In the genomic region with DNA sequence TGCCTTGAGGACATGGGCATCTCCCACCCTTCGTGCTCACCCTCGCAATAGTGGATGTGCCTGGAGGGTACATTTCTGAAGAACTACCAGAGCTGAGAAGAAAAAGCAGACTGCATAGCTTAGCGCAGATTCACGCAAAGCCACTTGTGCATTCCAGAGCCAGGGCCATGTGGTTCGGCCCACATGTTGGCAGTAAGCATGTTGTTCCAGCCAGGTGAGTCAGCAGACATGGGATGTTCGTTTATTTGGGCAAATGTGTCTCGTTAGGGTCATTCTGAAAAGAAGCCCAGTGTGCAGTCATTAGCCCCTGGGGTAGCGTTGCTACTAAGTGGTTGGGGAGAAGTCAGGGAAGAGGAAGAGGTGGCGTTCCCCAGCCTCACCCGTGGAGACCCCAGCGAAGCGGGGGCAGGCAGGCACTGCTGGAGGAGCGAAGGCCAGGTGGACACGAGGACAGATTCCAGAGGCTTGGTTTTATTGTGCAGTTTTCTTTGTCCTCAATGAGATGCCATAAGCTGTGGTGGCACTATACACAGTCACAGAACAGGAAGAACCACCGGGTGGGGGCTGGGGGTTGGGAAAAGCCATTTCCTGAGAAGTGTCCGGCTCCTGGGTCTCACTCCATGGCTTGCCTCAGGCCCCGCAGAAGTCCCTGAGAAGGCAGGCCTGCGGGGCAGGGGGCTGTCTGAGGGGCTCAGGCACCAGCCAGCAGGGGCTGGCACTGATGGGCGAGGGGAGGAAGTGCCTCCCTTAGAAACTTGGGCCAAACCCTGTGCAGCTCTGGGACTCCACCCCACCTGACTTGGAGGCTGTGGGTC, we compare ENCODE assay signal across 10 cellular contexts. TPM values are rescaled to one million over a fixed set of nuclear protein-coding genes. Genes with fewer than 3 reads are reported as not detected.
DNase-seq lines count a peak whose midpoint lies in the region; ATAC-seq, FAIRE-seq and TF ChIP-seq lines count a peak whose summit lies in the region.
"Had no signal": no experiment of that assay in that cellular context is flagged by ENCODE, and none has a peak within 500 bp of the region (broad histone marks: within the 10 kb centered on the region; RNA-seq: fewer than 3 reads in every experiment).

No MANE protein-coding gene starts in this region.

- H3K79me2 ChIP-seq in GM23248 (ENCODE audit: insufficient read depth), result peaks cover 42% of the 10 kb centered on the region
- H3K79me2 ChIP-seq in smooth muscle cell (ENCODE audit: low read depth), result peaks cover 29% of the 10 kb centered on the region
- H3K79me2 ChIP-seq in neural progenitor cell (ENCODE audit: low read depth), result peaks cover 29% of the 10 kb centered on the region

- H3K27me3 Mint-ChIP-seq in WTC11 (ENCODE audit: low read depth), result peaks cover 3% of the 10 kb centered on the region; the same call in 1 of the 2 replicates
- H3K27me3 Mint-ChIP-seq in neural progenitor cell (ENCODE audit: insufficient read depth, low read depth), result peaks cover 2% of the 10 kb centered on the region

- H3K9me2 ChIP-seq in GM23248 (ENCODE audit: insufficient read depth), result no peaks in the 10 kb centered on the region

- no peaks in the 10 kb centered on the region; the same call in 1 of the 2 replicates for H4K20me1 ChIP-seq in GM23248 (ENCODE audit: insufficient read depth)
- peaks cover 30% of the 10 kb centered on the region for H4K20me1 ChIP-seq in smooth muscle cell (ENCODE audit: low read depth)
- peaks cover 26% of the 10 kb centered on the region for H4K20me1 ChIP-seq in neural progenitor cell (ENCODE audit: low read depth)

- peak overlapping the region; percentile 9; the same call in 1 of the 2 replicates for H3K4me3 Mint-ChIP-seq in WTC11
- no peak overlapping the region for H3K4me3 Mint-ChIP-seq in neural progenitor cell
- H3K4me3 Mint-ChIP-seq: activated CD8-positive, alpha-beta T cell treated with anti-CD3 and anti-CD28 coated beads for 36 hours had no signal

- no peak for ATAC-seq in WTC11
- ATAC-seq in HG02678 (IDR thresholded peaks at IDR 0.05; ENCODE audit: unreplicated experiment), result no peak
- no peak for ATAC-seq in GM19324 (IDR thresholded peaks at IDR 0.05; ENCODE audit: low FRiP score, unreplicated experiment)
- ATAC-seq: activated CD8-positive, alpha-beta T cell treated with anti-CD3 and anti-CD28 coated beads for 36 hours had no signal

- no peaks in the 10 kb centered on the region for H3K9me3 ChIP-seq in GM23248 (ENCODE audit: low read depth)
- no peaks in the 10 kb centered on the region for H3K9me3 ChIP-seq in smooth muscle cell (replicated peaks; ENCODE audit: low read depth)
- no peaks in the 10 kb centered on the region for H3K9me3 ChIP-seq in neural progenitor cell (ENCODE audit: low read depth)
- H3K9me3 ChIP-seq: Peyer's patch had no signal

- H3K36me3 Mint-ChIP-seq in WTC11 (peaks cover 42% of the 10 kb centered on the region), neural progenitor cell (peaks cover 17% of the 10 kb centered on the region)

- H3F3A ChIP-seq in GM23248 (ENCODE audit: insufficient read depth) (peaks cover 41% of the 10 kb centered on the region), smooth muscle cell (ENCODE audit: low read depth) (peaks cover 5% of the 10 kb centered on the region), neural progenitor cell (ENCODE audit: low read depth) (peaks cover 9% of the 10 kb centered on the region)

- H3K9me3 Mint-ChIP-seq in WTC11 (peaks cover 5% of the 10 kb centered on the region), neural progenitor cell (no peaks in the 10 kb centered on the region)

- H3K27ac Mint-ChIP-seq in WTC11 (peak overlapping the region; percentile 96), neural progenitor cell (no peak overlapping the region)
- H3K27ac Mint-ChIP-seq: activated CD8-positive, alpha-beta T cell treated with anti-CD3 and anti-CD28 coated beads for 36 hours had no signal

- no peaks in the 10 kb centered on the region for H3K27me3 ChIP-seq in GM23248 (replicated peaks; ENCODE audit: insufficient read depth)
- H3K27me3 ChIP-seq in smooth muscle cell (ENCODE audit: low read depth), result no peaks in the 10 kb centered on the region
- no peaks in the 10 kb centered on the region for H3K27me3 ChIP-seq in neural progenitor cell
- H3K27me3 ChIP-seq: Peyer's patch had no signal

- in situ Hi-C loops in GM23248 (cut with MboI), result no loop called here

- CTCF ChIA-PET in WTC11 (lab: Charles Lee), result interaction anchor here (0.6 to 7.0 kb wide), 12 partner anchors 10 to 224 kb away, joined by 3 to 43 read pairs (median 4); a partner anchor contains a TSS

- 28 to 31% methylated on average over 18 to 19 of the region's 19 CpGs for WGBS in GM23248 (ENCODE audit: low coverage in 1 of 2, low lambda C conversion rate in 2 of 2, missing lambda C conversion rate in 2 of 2), 2 experiments
- 54% methylated on average over 19 of the region's 19 CpGs for WGBS in smooth muscle cell (ENCODE audit: low lambda C conversion rate)

- H3K4me1 Mint-ChIP-seq in WTC11 (peaks cover 57% of the 10 kb centered on the region), neural progenitor cell (peaks cover 20% of the 10 kb centered on the region)

- H3K27ac ChIP-seq in GM23248 (peak overlapping the region; percentile 97), smooth muscle cell (ENCODE audit: low read depth) (peak overlapping the region; percentile 99), neural progenitor cell (no peak overlapping the region)
- H3K27ac ChIP-seq: Peyer's patch had no signal

- no peak overlapping the region for H2AFZ ChIP-seq in GM23248
- H2AFZ ChIP-seq in smooth muscle cell (ENCODE audit: low read depth), result no peak overlapping the region
- no peak overlapping the region for H2AFZ ChIP-seq in neural progenitor cell (replicated peaks)

- FAIRE-seq in D721Med (lab: Jason Lieb, UNC), result no peak

- H3K36me3 ChIP-seq in GM23248 (ENCODE audit: low read depth) (peaks cover 18% of the 10 kb centered on the region; the same call in 1 of the 2 replicates), smooth muscle cell (ENCODE audit: low read depth) (no peaks in the 10 kb centered on the region), neural progenitor cell (no peaks in the 10 kb centered on the region)
- H3K36me3 ChIP-seq: Peyer's patch had no signal

- H3K9ac ChIP-seq in GM23248 (peak overlapping the region; percentile 77), smooth muscle cell (ENCODE audit: low read depth) (peak overlapping the region; percentile 93), neural progenitor cell (no peak overlapping the region)

- peak; percentile 99 for DNase-seq in GM23248
- DNase-seq in WTC11 (ENCODE audit: low spot score), result no peak
- peak; percentile 73 for DNase-seq in fibroblast of the conjunctiva (ENCODE audit: low read depth)
- no peak for DNase-seq in smooth muscle cell (lab: John Stamatoyannopoulos, UW; ENCODE audit: unreplicated experiment)
- no peak for DNase-seq in neural progenitor cell (ENCODE audit: low spot score)
- DNase-seq in D721Med (ENCODE audit: insufficient read length, low spot score), result no peak
- DNase-seq: activated CD8-positive, alpha-beta T cell treated with anti-CD3 and anti-CD28 coated beads for 36 hours; Peyer's patch had no signal

- H3K4me1 ChIP-seq in GM23248 (ENCODE audit: insufficient read depth) (peaks cover 49% of the 10 kb centered on the region), smooth muscle cell (ENCODE audit: low read depth) (peaks cover 16% of the 10 kb centered on the region), neural progenitor cell (peaks cover 9% of the 10 kb centered on the region)

- peak overlapping the region; percentile 81 for H3K4me2 ChIP-seq in GM23248 (ENCODE audit: unreplicated experiment)
- peak overlapping the region; percentile 82 for H3K4me2 ChIP-seq in smooth muscle cell
- H3K4me2 ChIP-seq in neural progenitor cell, result no peak overlapping the region

- TF ChIP-seq CTCF in WTC11 (IDR thresholded peaks at IDR 0.05) (no peak), smooth muscle cell (IDR thresholded peaks at IDR 0.05; ENCODE audit: borderline replicate concordance, insufficient read depth, poor library complexity, severe bottlenecking) (no peak), neural progenitor cell (IDR thresholded peaks at IDR 0.05) (no peak), D721Med (IDR thresholded peaks at IDR 0.05; ENCODE audit: insufficient read depth, missing control alignments) (no peak)

- peak overlapping the region; percentile 59 for H3K4me3 ChIP-seq in GM23248
- no peak overlapping the region for H3K4me3 ChIP-seq in smooth muscle cell
- no peak overlapping the region for H3K4me3 ChIP-seq in neural progenitor cell
- H3K4me3 ChIP-seq: Peyer's patch had no signal

- POLR2A ChIA-PET in WTC11 (lab: Charles Lee), result no interaction called here

TF ChIP-seq in WTC11, 78 proteins besides CTCF, POLR2A, EP300 and RAD21 (continues in another document):
- TF ChIP-seq NR3C1 (CRISPR knock-in tag; conservative IDR thresholded peaks at IDR 0.05; ENCODE audit: low read depth), result no peak; the same call in 1 of the 2 replicates
- no peak for TF ChIP-seq SP1 (CRISPR knock-in tag; conservative IDR thresholded peaks at IDR 0.05)
- no peak for TF ChIP-seq NFE2L1 (CRISPR knock-in tag; IDR thresholded peaks at IDR 0.05)
- TF ChIP-seq MXD4 (CRISPR knock-in tag; IDR thresholded peaks at IDR 0.05; ENCODE audit: borderline replicate concordance), result no peak
- TF ChIP-seq, protein P1, sequence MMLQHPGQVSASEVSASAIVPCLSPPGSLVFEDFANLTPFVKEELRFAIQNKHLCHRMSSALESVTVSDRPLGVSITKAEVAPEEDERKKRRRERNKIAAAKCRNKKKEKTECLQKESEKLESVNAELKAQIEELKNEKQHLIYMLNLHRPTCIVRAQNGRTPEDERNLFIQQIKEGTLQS (CRISPR knock-in tag; conservative IDR thresholded peaks at IDR 0.05), result no peak
- 0 out of 2 replicates have a peak, but pooled peaks have one; percentile 5 for TF ChIP-seq FOXP1 (CRISPR knock-in tag; IDR thresholded peaks at IDR 0.05; ENCODE audit: borderline replicate concordance)
- no peak for TF ChIP-seq GRHL2 (CRISPR knock-in tag; IDR thresholded peaks at IDR 0.05; ENCODE audit: insufficient replicate concordance, severe bottlenecking)
- TF ChIP-seq ZNF232 (CRISPR knock-in tag; IDR thresholded peaks at IDR 0.05), result 0 out of 2 replicates have a peak, but pooled peaks have one; percentile 13
- no peak for TF ChIP-seq ZNF416 (CRISPR knock-in tag; IDR thresholded peaks at IDR 0.05)
- peak; percentile 28; the same call in 1 of the 2 replicates for TF ChIP-seq ZNF138 (CRISPR knock-in tag; conservative IDR thresholded peaks at IDR 0.05)

RNA-seq across cellular contexts. Expression of a gene that starts 5.0 kb away (rescaled TPM):
- total RNA-seq in GM23248 (2014; rRNA removed; shearing (Covaris generic)), result 1,197 and 1,694 TPM in 2 replicates
- polyA plus RNA-seq in GM23248 (2016; fragmentation: Nextera tagmentation; extraction: Ambion mirVana) (1,640 and 1,703 TPM in 2 replicates), smooth muscle cell (411 and 614 TPM in 2 replicates)
- total RNA-seq in WTC11 (2021) (325 to 376 TPM (median 365 TPM) in 3 replicates), smooth muscle cell (266 and 297 TPM in 2 replicates), neural progenitor cell (ENCODE audit: low replicate concordance) (49.2 and 93.9 TPM in 2 replicates)

RNA-seq across cellular contexts. Expression of a gene that starts 36.4 kb away (rescaled TPM):
- total RNA-seq in GM23248 (2014; rRNA removed; shearing (Covaris generic)), result not detected in 2 replicates
- polyA plus RNA-seq in GM23248 (2016; fragmentation: Nextera tagmentation; extraction: Ambion mirVana) (0.30 and 0.33 TPM in 2 replicates), smooth muscle cell (0.25 and 2.5 TPM in 2 replicates)
- total RNA-seq in WTC11 (2021) (7.3 to 8.2 TPM (median 8.0 TPM) in 3 replicates), smooth muscle cell (1.4 and 1.8 TPM in 2 replicates), neural progenitor cell (ENCODE audit: low replicate concordance) (2.1 and 2.6 TPM in 2 replicates)

Comparison
In these comparisons a context has a peak if more than half of its experiments do, and no peak if none do; other contexts are left out.
1. DNase-seq: peak in GM23248 (single experiment) and fibroblast of the conjunctiva (single experiment); none in WTC11 (single experiment), smooth muscle cell (single experiment), neural progenitor cell (single experiment) and D721Med (single experiment).